In the genomic region with DNA sequence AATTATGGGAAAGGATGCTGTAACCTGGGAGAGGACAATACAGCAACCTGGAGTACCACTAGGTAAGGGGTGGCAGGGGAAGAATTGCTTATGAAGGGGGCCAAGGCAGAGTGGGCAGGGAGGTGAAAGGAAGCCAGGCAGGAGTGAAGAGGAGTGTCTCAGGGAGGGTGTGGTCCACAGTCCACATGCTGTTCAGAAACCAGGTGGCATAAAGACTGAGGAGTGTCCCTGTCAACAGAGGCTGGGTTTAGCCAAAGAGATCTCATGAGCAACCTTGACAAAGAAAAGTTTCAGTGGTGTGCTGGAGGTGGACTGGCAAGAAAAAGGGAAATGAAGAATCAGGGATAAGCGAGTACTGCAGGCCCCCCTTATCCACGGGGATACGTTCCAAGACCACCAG, we compare ENCODE assay signal across 30 cellular contexts.
"Had no signal": no experiment of that assay in that cellular context is flagged by ENCODE, and none has a peak within 500 bp of the region (broad histone marks: within the 10 kb centered on the region; RNA-seq: fewer than 3 reads in every experiment).

No MANE protein-coding gene starts in this region.

- H3K9me3 ChIP-seq: heart right ventricle, left lung, lower lobe of right lung, ovary, prostate gland, spleen, suprapubic skin, thoracic aorta, tibial artery, upper lobe of left lung, vagina had no signal

- H3K36me3 ChIP-seq: heart right ventricle, left lung, lower lobe of right lung, neural progenitor cell, ovary, prostate gland, spleen, suprapubic skin, thoracic aorta, tibial artery, upper lobe of left lung, vagina had no signal

- H3K9me3 Mint-ChIP-seq: mesothelial cell of epicardium; nephron; neural progenitor cell; stimulated activated effector memory CD8-positive, alpha-beta T cell treated with anti-CD3 and anti-CD28 coated beads, Interleukin-12 subunit alpha, Interleukin-12 subunit beta, amount 100 ng/mL, for 72 hours; stimulated activated naive CD8-positive, alpha-beta T cell treated with anti-CD3 and anti-CD28 coated beads, Interleukin-15, Interleukin-2, amounts not matched to agents 100 ng/mL and 50 ng/mL, for 24 hours had no signal

- H3K4me3 ChIP-seq: heart right ventricle, hepatocyte, left lung, lower lobe of right lung, neural progenitor cell, ovary, prostate gland, skin epidermis, spleen, suprapubic skin, thoracic aorta, tibial artery, upper lobe of left lung, vagina had no signal

- H3K27ac Mint-ChIP-seq: mesothelial cell of epicardium; nephron; stimulated activated effector memory CD8-positive, alpha-beta T cell treated with anti-CD3 and anti-CD28 coated beads, Interleukin-12 subunit alpha, Interleukin-12 subunit beta, amount 100 ng/mL, for 72 hours; stimulated activated naive CD8-positive, alpha-beta T cell treated with anti-CD3 and anti-CD28 coated beads, Interleukin-15, Interleukin-2, amounts not matched to agents 100 ng/mL and 50 ng/mL, for 24 hours had no signal

- H3K36me3 Mint-ChIP-seq: mesothelial cell of epicardium; naive thymus-derived CD8-positive, alpha-beta T cell; neural progenitor cell; stimulated activated effector memory CD8-positive, alpha-beta T cell treated with anti-CD3 and anti-CD28 coated beads, Interleukin-12 subunit alpha, Interleukin-12 subunit beta, amount 100 ng/mL, for 72 hours had no signal

- H3K4me1 ChIP-seq: left lung, lower lobe of right lung, prostate gland, spleen, suprapubic skin, tibial artery, upper lobe of left lung, vagina had no signal

- H3K4me3 Mint-ChIP-seq: mesothelial cell of epicardium; naive thymus-derived CD8-positive, alpha-beta T cell; nephron; neural progenitor cell; stimulated activated effector memory CD8-positive, alpha-beta T cell treated with anti-CD3 and anti-CD28 coated beads, Interleukin-12 subunit alpha, Interleukin-12 subunit beta, amount 100 ng/mL, for 72 hours; stimulated activated naive CD8-positive, alpha-beta T cell treated with anti-CD3 and anti-CD28 coated beads, Interleukin-15, Interleukin-2, amounts not matched to agents 100 ng/mL and 50 ng/mL, for 24 hours had no signal

- H3K27ac ChIP-seq: heart right ventricle, hepatocyte, left lung, lower lobe of right lung, neural progenitor cell, ovary, prostate gland, skin epidermis, spleen, suprapubic skin, thoracic aorta, tibial artery, upper lobe of left lung, vagina had no signal

- ATAC-seq: heart right ventricle; left cardiac atrium; left lung; lower lobe of right lung; naive thymus-derived CD8-positive, alpha-beta T cell; right cardiac atrium; sciatic nerve; stimulated activated effector memory CD8-positive, alpha-beta T cell treated with anti-CD3 and anti-CD28 coated beads, Interleukin-12 subunit alpha, Interleukin-12 subunit beta, amount 100 ng/mL, for 72 hours had no signal

- FAIRE-seq: keratinocyte had no signal

- H3K27me3 ChIP-seq: ovary, upper lobe of left lung, vagina had no signal

- DNase-seq: heart right ventricle; kidney glomerular epithelial cell; left cardiac atrium; left lung; lower lobe of right lung; mammary epithelial cell; mesenchymal stem cell; naive thymus-derived CD8-positive, alpha-beta T cell; ovary; posterior cingulate gyrus; retina; right cardiac atrium; spleen; stimulated activated CD4-positive, alpha-beta T cell treated with anti-CD3 and anti-CD28 coated beads, Interleukin-4, amount 100 ng/mL, for 24 hours; stimulated activated naive CD4-positive, alpha-beta T cell; tibial artery; upper lobe of left lung had no signal

- H3K4me1 Mint-ChIP-seq: naive thymus-derived CD8-positive, alpha-beta T cell; neural progenitor cell; stimulated activated effector memory CD8-positive, alpha-beta T cell treated with anti-CD3 and anti-CD28 coated beads, Interleukin-12 subunit alpha, Interleukin-12 subunit beta, amount 100 ng/mL, for 72 hours had no signal
